In genomic region chr18:46771141-46771540, GRCh38 we compare ENCODE assay signal across 21 cellular contexts. TPM values are rescaled to one million over a fixed set of nuclear protein-coding genes. Genes with fewer than 3 reads are reported as not detected.
A peak's percentile ranks its signal among the peaks of the same experiment; 100 is the strongest.
DNase-seq lines count a peak whose midpoint lies in the region; ATAC-seq and TF ChIP-seq lines count a peak whose summit lies in the region.
"Had no signal": no experiment of that assay in that cellular context is flagged by ENCODE, and none has a peak within 500 bp of the region (broad histone marks: within the 10 kb centered on the region; RNA-seq: fewer than 3 reads in every experiment).

No MANE protein-coding gene starts in this region.

- H4K20me1 ChIP-seq in neural cell (ENCODE audit: insufficient read depth), result no peaks in the 10 kb centered on the region

- TF ChIP-seq CTCF in astrocyte of the cerebellum (IDR thresholded peaks at IDR 0.05; ENCODE audit: low read depth, low read length, missing control alignments) (no peak), neural cell (IDR thresholded peaks at IDR 0.05; ENCODE audit: poor library complexity, severe bottlenecking) (no peak)

- in situ Hi-C loops in astrocyte of the cerebellum (cut with HindIII; ENCODE audit: low sequenced_read_pairs), result no loop called here

- peak; percentile 11 for DNase-seq in GDM1 (lab: John Stamatoyannopoulos, UW)
- DNase-seq in NCI-H1694 treated with DMSO at 0.1 percent for 48 hours (lab: John Stamatoyannopoulos, UW), result peak; percentile 27
- peak; percentile 78 for DNase-seq in astrocyte of the cerebellum (ENCODE audit: low read depth)
- DNase-seq in ureter (ENCODE audit: low spot score), result no peak
- DNase-seq in kidney tubule cell (ENCODE audit: low spot score), result no peak
- DNase-seq: activated CD4-positive, CD25-positive, alpha-beta regulatory T cell; activated naive CD4-positive, alpha-beta T cell treated with anti-CD3 and anti-CD28 coated beads, Interleukin-2, amount 10 ng/mL, durations not matched to agents 7 days and 5 days; activated T-cell treated with anti-CD3 and anti-CD28 coated beads, Interleukin-2, amount 50 U/mL, for 4 hours; naive B cell; NCI-H187; NCI-H526; SIG-M5; sigmoid colon; T-helper 17 cell had no signal

- no peak for ATAC-seq in GM18520 (IDR thresholded peaks at IDR 0.05; ENCODE audit: unreplicated experiment)
- ATAC-seq: activated T-cell treated with anti-CD3 and anti-CD28 coated beads, Interleukin-2, amount 50 U/mL, for 4 hours; HCT116; stimulated activated effector memory CD8-positive, alpha-beta T cell treated with anti-CD3 and anti-CD28 coated beads, Interleukin-12 subunit alpha, Interleukin-12 subunit beta, amount 100 ng/mL, for 72 hours; T-helper 17 cell had no signal

- H3K4me3 ChIP-seq in astrocyte of the cerebellum (ENCODE audit: low read depth, low read length) (no peak overlapping the region), neural cell (ENCODE audit: low read length) (no peak overlapping the region)
- H3K4me3 ChIP-seq: ascending aorta, sigmoid colon had no signal

- H2AFZ ChIP-seq in neural cell (ENCODE audit: low read depth, low read length), result no peak overlapping the region
- H2AFZ ChIP-seq: parathyroid adenoma had no signal

- H3K27ac ChIP-seq in neural cell (ENCODE audit: low read length), result no peak overlapping the region
- H3K27ac ChIP-seq: ascending aorta, parathyroid adenoma, sigmoid colon had no signal

- H3K27me3 ChIP-seq in neural cell (ENCODE audit: insufficient read depth, low read depth, low read length), result no peaks in the 10 kb centered on the region
- H3K27me3 ChIP-seq: ascending aorta, sigmoid colon had no signal

- TF ChIP-seq RAD21 in neural cell (conservative IDR thresholded peaks at IDR 0.05), result no peak

- no peaks in the 10 kb centered on the region for H3K9me2 ChIP-seq in neural cell (ENCODE audit: insufficient read depth, low read length)

- no peak overlapping the region for H3K9ac ChIP-seq in neural cell (ENCODE audit: low read length)
- H3K9ac ChIP-seq: parathyroid adenoma had no signal

- H3K79me2 ChIP-seq in neural cell (replicated peaks; ENCODE audit: insufficient read depth, low read length), result no peaks in the 10 kb centered on the region
- H3K79me2 ChIP-seq: parathyroid adenoma had no signal

- no peaks in the 10 kb centered on the region for H3K9me3 ChIP-seq in neural cell (ENCODE audit: low read length)
- H3K9me3 ChIP-seq: ascending aorta, sigmoid colon had no signal

- no peaks in the 10 kb centered on the region for H3F3A ChIP-seq in neural cell (ENCODE audit: insufficient read depth, low read length, poor library complexity, severe bottlenecking)

- H3K4me2 ChIP-seq in neural cell (ENCODE audit: low read length), result no peak overlapping the region

- no peaks in the 10 kb centered on the region for H3K36me3 ChIP-seq in neural cell (ENCODE audit: insufficient read depth, low read length)
- H3K36me3 ChIP-seq: ascending aorta, sigmoid colon had no signal

- TF ChIP-seq EP300 in neural cell (conservative IDR thresholded peaks at IDR 0.05; ENCODE audit: poor library complexity, severe bottlenecking), result no peak

TF ChIP-seq in neural cell, 6 proteins besides CTCF, POLR2A, EP300 and RAD21:
- TF ChIP-seq, protein P1, sequence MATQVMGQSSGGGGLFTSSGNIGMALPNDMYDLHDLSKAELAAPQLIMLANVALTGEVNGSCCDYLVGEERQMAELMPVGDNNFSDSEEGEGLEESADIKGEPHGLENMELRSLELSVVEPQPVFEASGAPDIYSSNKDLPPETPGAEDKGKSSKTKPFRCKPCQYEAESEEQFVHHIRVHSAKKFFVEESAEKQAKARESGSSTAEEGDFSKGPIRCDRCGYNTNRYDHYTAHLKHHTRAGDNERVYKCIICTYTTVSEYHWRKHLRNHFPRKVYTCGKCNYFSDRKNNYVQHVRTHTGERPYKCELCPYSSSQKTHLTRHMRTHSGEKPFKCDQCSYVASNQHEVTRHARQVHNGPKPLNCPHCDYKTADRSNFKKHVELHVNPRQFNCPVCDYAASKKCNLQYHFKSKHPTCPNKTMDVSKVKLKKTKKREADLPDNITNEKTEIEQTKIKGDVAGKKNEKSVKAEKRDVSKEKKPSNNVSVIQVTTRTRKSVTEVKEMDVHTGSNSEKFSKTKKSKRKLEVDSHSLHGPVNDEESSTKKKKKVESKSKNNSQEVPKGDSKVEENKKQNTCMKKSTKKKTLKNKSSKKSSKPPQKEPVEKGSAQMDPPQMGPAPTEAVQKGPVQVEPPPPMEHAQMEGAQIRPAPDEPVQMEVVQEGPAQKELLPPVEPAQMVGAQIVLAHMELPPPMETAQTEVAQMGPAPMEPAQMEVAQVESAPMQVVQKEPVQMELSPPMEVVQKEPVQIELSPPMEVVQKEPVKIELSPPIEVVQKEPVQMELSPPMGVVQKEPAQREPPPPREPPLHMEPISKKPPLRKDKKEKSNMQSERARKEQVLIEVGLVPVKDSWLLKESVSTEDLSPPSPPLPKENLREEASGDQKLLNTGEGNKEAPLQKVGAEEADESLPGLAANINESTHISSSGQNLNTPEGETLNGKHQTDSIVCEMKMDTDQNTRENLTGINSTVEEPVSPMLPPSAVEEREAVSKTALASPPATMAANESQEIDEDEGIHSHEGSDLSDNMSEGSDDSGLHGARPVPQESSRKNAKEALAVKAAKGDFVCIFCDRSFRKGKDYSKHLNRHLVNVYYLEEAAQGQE (IDR thresholded peaks at IDR 0.05; ENCODE audit: borderline replicate concordance), result peak; percentile 23
- TF ChIP-seq EZH2 (IDR thresholded peaks at IDR 0.05; ENCODE audit: borderline replicate concordance, insufficient read depth, low read length, poor library complexity, severe bottlenecking), result no peak

RNA-seq across cellular contexts. Expression of gene ST8SIA5, which starts 14.3 kb away (rescaled TPM):
- polyA plus RNA-seq in neural cell, result 0.92 and 0.93 TPM in 2 replicates
- 1.2 and 1.3 TPM in 2 replicates for polyA minus RNA-seq in neural cell
- not detected for total RNA-seq in ureter
- total RNA-seq: lung microvascular endothelial cell had no signal

Comparison
In these comparisons a context has a peak if more than half of its experiments do, and no peak if none do; other contexts are left out.
1. DNase-seq: peak in GDM1 (single experiment), NCI-H1694 treated with DMSO at 0.1 percent for 48 hours (single experiment) and astrocyte of the cerebellum (single experiment); none in ureter (single experiment) and kidney tubule cell (single experiment).